ENCODE assay signal across 15 cellular contexts in genomic region chr2:60306231-60306861, GRCh38.
DNase-seq lines count a peak whose midpoint lies in the region; ATAC-seq, FAIRE-seq and TF ChIP-seq lines count a peak whose summit lies in the region.
"Had no signal": no experiment of that assay in that cellular context is flagged by ENCODE, and none has a peak within 500 bp of the region (broad histone marks: within the 10 kb centered on the region; RNA-seq: fewer than 3 reads in every experiment).

No MANE protein-coding gene starts in this region.

- no peak for ATAC-seq in memory B cell (ENCODE audit: low read depth)
- no peak for ATAC-seq in HG03045 (IDR thresholded peaks at IDR 0.05; ENCODE audit: unreplicated experiment)
- ATAC-seq: activated CD8-positive, alpha-beta memory T cell treated with anti-CD3 and anti-CD28 coated beads, Interleukin-2, amount 10 ng/mL, durations not matched to agents 7 days and 5 days; SK-N-SH treated with all-trans-retinoic acid at 6 μM for 48 hours; WTC11 had no signal

- H3K9me3 Mint-ChIP-seq in memory B cell = no peaks in the 10 kb centered on the region
- peaks cover 2% of the 10 kb centered on the region for H3K9me3 Mint-ChIP-seq in Calu3 (ENCODE audit: low read depth, unreplicated experiment)
- H3K9me3 Mint-ChIP-seq: H9, WTC11 had no signal

- CTCF ChIA-PET in Calu3 (lab: Charles Lee) = no interaction called here

- DNase-seq in COR-L47 (lab: John Stamatoyannopoulos, UW) (peak; percentile 62), NCI-H2227 (lab: John Stamatoyannopoulos, UW; ENCODE audit: unreplicated experiment) (peak; percentile 87), breast epithelium (ENCODE audit: low spot score in 2 of 2) (no peak), memory B cell (ENCODE audit: low spot score in 2 of 2) (no peak), Calu3 (no peak), RCC 7860 (ENCODE audit: low spot score) (no peak), foreskin fibroblast (no peak)
- DNase-seq: activated CD8-positive, alpha-beta memory T cell treated with anti-CD3 and anti-CD28 coated beads, Interleukin-2, amount 10 ng/mL, durations not matched to agents 7 days and 5 days; H9; Karpas-422; pancreas; spleen had no signal

- TF ChIP-seq POLR2A in breast epithelium (IDR thresholded peaks at IDR 0.05) = no peak

- no TSS peak for BruUV-seq in Calu3 (replicated peaks; lab: Mats Ljungman, UMichigan)

- FAIRE-seq in RCC 7860 (lab: Jason Lieb, UNC) = no peak
- FAIRE-seq: pancreas had no signal

- H3K27ac ChIP-seq in breast epithelium = peak overlapping the region; percentile 4 to 55
- H3K27ac ChIP-seq: pancreas, spleen had no signal

- H3K27me3 Mint-ChIP-seq in memory B cell = no peaks in the 10 kb centered on the region
- no peaks in the 10 kb centered on the region for H3K27me3 Mint-ChIP-seq in Calu3 (ENCODE audit: unreplicated experiment)

- H3K4me3 ChIP-seq in breast epithelium = no peak overlapping the region
- H3K4me3 ChIP-seq in foreskin fibroblast (ENCODE audit: low read depth in 1 of 2, low read length in 2 of 2) = no peak overlapping the region
- H3K4me3 ChIP-seq: pancreas, spleen had no signal

- no peaks in the 10 kb centered on the region for H3K27me3 ChIP-seq in breast epithelium
- H3K27me3 ChIP-seq: pancreas, spleen had no signal

- no peak overlapping the region for H3K4me3 Mint-ChIP-seq in memory B cell
- no peak overlapping the region for H3K4me3 Mint-ChIP-seq in Calu3 (ENCODE audit: low read depth, unreplicated experiment)
- H3K4me3 Mint-ChIP-seq: activated CD8-positive, alpha-beta memory T cell treated with anti-CD3 and anti-CD28 coated beads, Interleukin-2, amount 10 ng/mL, durations not matched to agents 7 days and 5 days; H9; WTC11 had no signal

- H3K36me3 Mint-ChIP-seq in memory B cell (no peaks in the 10 kb centered on the region), Calu3 (ENCODE audit: insufficient read depth, unreplicated experiment) (no peaks in the 10 kb centered on the region)
- H3K36me3 Mint-ChIP-seq: activated CD8-positive, alpha-beta memory T cell treated with anti-CD3 and anti-CD28 coated beads, Interleukin-2, amount 10 ng/mL, durations not matched to agents 7 days and 5 days; WTC11 had no signal

- no peak for TF ChIP-seq CTCF in breast epithelium (IDR thresholded peaks at IDR 0.05)
- TF ChIP-seq CTCF in Calu3 (IDR thresholded peaks at IDR 0.05; ENCODE audit: unreplicated experiment) = no peak
- TF ChIP-seq CTCF in foreskin fibroblast (IDR thresholded peaks at IDR 0.05; ENCODE audit: low read depth, low read length) = no peak

- H3K9me3 ChIP-seq in breast epithelium = no peaks in the 10 kb centered on the region
- H3K9me3 ChIP-seq: pancreas, spleen had no signal

- intact Hi-C loops in breast epithelium (cut with DNase I; ENCODE audit: low total_unique reads) (no loop called here), Calu3 (cut with micrococcal nuclease; ENCODE audit: unreplicated experiment) (no loop called here)

- H3K4me1 ChIP-seq in breast epithelium = no peaks in the 10 kb centered on the region
- H3K4me1 ChIP-seq: pancreas had no signal

- no peaks in the 10 kb centered on the region for H3K36me3 ChIP-seq in breast epithelium
- H3K36me3 ChIP-seq: pancreas, spleen had no signal

- H3K27ac Mint-ChIP-seq in memory B cell (peak overlapping the region; percentile 74), Calu3 (ENCODE audit: unreplicated experiment) (no peak overlapping the region)
- H3K27ac Mint-ChIP-seq: activated CD8-positive, alpha-beta memory T cell treated with anti-CD3 and anti-CD28 coated beads, Interleukin-2, amount 10 ng/mL, durations not matched to agents 7 days and 5 days; H9; WTC11 had no signal

- H3K4me1 Mint-ChIP-seq in memory B cell (peaks cover 47% of the 10 kb centered on the region), Calu3 (ENCODE audit: low read depth, unreplicated experiment) (no peaks in the 10 kb centered on the region)

Comparison
In these comparisons a context has a peak if more than half of its experiments do, and no peak if none do; other contexts are left out.
1. DNase-seq: peak in COR-L47 (single experiment) and NCI-H2227 (single experiment); none in breast epithelium (0 of 2), memory B cell (0 of 2), Calu3 (single experiment), RCC 7860 (single experiment) and foreskin fibroblast (0 of 2).